ENCODE assay signal across 25 cellular contexts in genomic region chr7:157961731-157962457, GRCh38.
A peak's percentile ranks its signal among the peaks of the same experiment; 100 is the strongest.
DNase-seq lines count a peak whose midpoint lies in the region; ATAC-seq and TF ChIP-seq lines count a peak whose summit lies in the region.
"Had no signal": no experiment of that assay in that cellular context is flagged by ENCODE, and none has a peak within 500 bp of the region (broad histone marks: within the 10 kb centered on the region; RNA-seq: fewer than 3 reads in every experiment).

No MANE protein-coding gene starts in this region.

- H3K36me3 ChIP-seq in lung (ENCODE audit: control insufficient read depth in 2 of 2, insufficient read depth in 2 of 2, low read length in 2 of 2): no peaks in the 10 kb centered on the region
- H3K36me3 ChIP-seq in psoas muscle (ENCODE audit: insufficient read depth in 1 of 2, low read depth in 1 of 2): no peaks in the 10 kb centered on the region
- H3K36me3 ChIP-seq: breast epithelium, esophagus squamous epithelium, gastrocnemius medialis had no signal

- TF ChIP-seq CTCF in VCaP (conservative IDR thresholded peaks at IDR 0.05) (peak; percentile 15; the same call in 1 of the 2 replicates), lung (IDR thresholded peaks at IDR 0.05; ENCODE audit: control extremely low read depth, extremely low read depth) (no peak), psoas muscle (IDR thresholded peaks at IDR 0.05) (no peak)

- H3K4me1 ChIP-seq in lung (ENCODE audit: control insufficient read depth in 2 of 2, insufficient read depth in 2 of 2, low read length in 2 of 2) (peaks cover 0 to 1% of the 10 kb centered on the region in 2 donors), psoas muscle (no peaks in the 10 kb centered on the region)
- H3K4me1 ChIP-seq: breast epithelium, esophagus squamous epithelium, gastrocnemius medialis had no signal

- H3K4me3 ChIP-seq in lung (no peak overlapping the region), psoas muscle (no peak overlapping the region)
- H3K4me3 ChIP-seq: breast epithelium, esophagus squamous epithelium, gastrocnemius medialis, GM23338 had no signal

- peak; percentile 32 for DNase-seq in Daoy (ENCODE audit: low read depth)
- DNase-seq in NCI-H128 (lab: John Stamatoyannopoulos, UW; ENCODE audit: unreplicated experiment): peak; percentile 9
- no peak for DNase-seq in lung (ENCODE audit: low spot score)
- no peak for DNase-seq in psoas muscle
- no peak for DNase-seq in SIG-M5 (lab: John Stamatoyannopoulos, UW)
- DNase-seq in NCI-H1436 treated with DMSO at 0.1 percent for 48 hours (lab: John Stamatoyannopoulos, UW): no peak
- DNase-seq: activated CD4-positive, alpha-beta T cell treated with anti-CD3 and anti-CD28 coated beads, Interleukin-2, amount 10 ng/mL, durations not matched to agents 24 days and 14 days; activated naive CD4-positive, alpha-beta T cell treated with anti-CD3 and anti-CD28 coated beads, Interleukin-2, amount 50 U/mL, for 16 hours; activated T-cell treated with anti-CD3 and anti-CD28 coated beads, Interleukin-2, amount 50 U/mL, for 48 hours; amygdala; CD4-positive, alpha-beta T cell; cortex of kidney; DMS 273 treated with DMSO at 0.1 percent for 48 hours; esophagus squamous epithelium; gastrocnemius medialis; hypothalamus; NCI-H1092 treated with DMSO at 0.1 percent for 48 hours; NCI-H2171 treated with DMSO at 0.1 percent for 48 hours; NCI-H774; T-helper 2 cell had no signal

- H3K9me3 ChIP-seq in lung (ENCODE audit: control insufficient read depth in 2 of 2, insufficient read depth in 1 of 2, low read length in 1 of 2) (peaks cover 0 to 8% of the 10 kb centered on the region in 2 donors), psoas muscle (no peaks in the 10 kb centered on the region)
- H3K9me3 ChIP-seq: esophagus squamous epithelium had no signal

- 22 to 23% methylated on average over 29 of the region's 29 CpGs for WGBS in lung, 2 donors
- WGBS in psoas muscle, 3 donors: 16 to 22% (median 19%) methylated on average over 29 of the region's 29 CpGs

- H3K27me3 ChIP-seq in lung (ENCODE audit: control insufficient read depth, insufficient read depth) (peaks cover 2% of the 10 kb centered on the region), psoas muscle (ENCODE audit: insufficient read depth in 3 of 3, low read length in 2 of 3) (no peaks in the 10 kb centered on the region)
- H3K27me3 ChIP-seq: gastrocnemius medialis had no signal

- ATAC-seq in lung (ENCODE audit: insufficient read depth, low FRiP score) (peak; percentile 41), psoas muscle (no peak), GM19395 (IDR thresholded peaks at IDR 0.05; ENCODE audit: unreplicated experiment) (no peak)
- ATAC-seq: gastrocnemius medialis, GM23338, SK-N-SH treated with all-trans-retinoic acid at 6 μM for 48 hours had no signal

- H3K27ac ChIP-seq in VCaP: peak overlapping the region; percentile 17; the same call in 1 of the 2 replicates
- H3K27ac ChIP-seq in lung (ENCODE audit: low read depth in 1 of 2, low read length in 1 of 2): no peak overlapping the region
- H3K27ac ChIP-seq in psoas muscle: no peak overlapping the region
- H3K27ac ChIP-seq: breast epithelium, esophagus squamous epithelium, gastrocnemius medialis had no signal

- intact Hi-C loops in psoas muscle (cut with DNase I): no loop called here

Comparison
In these comparisons a context has a peak if more than half of its experiments do, and no peak if none do; other contexts are left out.
1. DNase-seq: peak in Daoy (single experiment) and NCI-H128 (single experiment); none in lung (single experiment), psoas muscle (0 of 2), SIG-M5 (single experiment) and NCI-H1436 treated with DMSO at 0.1 percent for 48 hours (single experiment).